1 cellular context compared by ENCODE assay signal in the genomic region with DNA sequence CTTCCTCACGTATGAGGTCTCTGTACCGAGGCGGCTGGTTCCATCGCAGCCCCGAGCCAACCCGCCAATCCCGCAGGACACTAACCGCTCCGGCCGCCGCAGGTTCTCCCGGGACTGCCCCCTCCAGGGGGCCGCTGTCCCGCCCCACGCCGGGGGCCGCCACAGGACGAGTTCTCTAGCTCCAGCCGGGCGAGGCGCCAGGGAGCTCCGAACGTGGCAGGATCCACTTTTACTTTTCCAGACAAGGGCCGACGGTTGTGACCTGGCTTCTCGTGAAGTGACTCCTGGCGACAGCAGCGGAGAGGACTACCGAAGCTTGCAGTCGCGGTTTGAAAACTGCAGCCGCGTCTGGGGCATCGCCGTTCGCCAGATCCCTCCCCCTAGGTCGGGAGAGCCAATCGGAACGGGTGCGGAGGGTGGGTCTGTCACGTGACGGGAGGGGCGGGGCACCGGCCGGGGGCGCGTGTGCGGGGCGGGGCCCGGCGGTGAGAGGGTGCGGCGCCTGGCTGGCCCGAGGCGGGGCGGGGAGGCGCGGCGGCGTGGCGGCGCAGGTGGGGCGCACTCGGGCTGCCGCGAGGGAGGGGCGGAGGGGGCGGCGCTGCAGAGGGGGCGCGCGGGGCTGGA.
TF ChIP-seq lines count a peak whose summit lies in the region.

A gene (minus strand): TSS at position 331 of the 624 bp plus-strand sequence. CDS start 8,195 bp downstream, outside the sequence.

TF ChIP-seq in HepG2, 621 proteins besides CTCF, POLR2A, EP300 and RAD21 (continued from another document and continues in another):
- TF ChIP-seq FOXK2 (IDR thresholded peaks at IDR 0.05) (no peak), ZFAT (CRISPR knock-in tag; conservative IDR thresholded peaks at IDR 0.05) (no peak), ZC3H13 (CRISPR knock-in tag; IDR thresholded peaks at IDR 0.05) (no peak; the same call in 1 of the 2 replicates), NFYC (CRISPR knock-in tag; IDR thresholded peaks at IDR 0.05) (peak; percentile 75), ZNF605 (CRISPR knock-in tag; IDR thresholded peaks at IDR 0.05) (peak; percentile 18; the same call in 1 of the 2 replicates), ZNF251 (CRISPR knock-in tag; IDR thresholded peaks at IDR 0.05) (no peak), ZNF382 (CRISPR knock-in tag; IDR thresholded peaks at IDR 0.05; ENCODE audit: borderline replicate concordance) (no peak), SMARCE1 (IDR thresholded peaks at IDR 0.05; ENCODE audit: borderline replicate concordance) (no peak), MATR3 (CRISPR knock-in tag; IDR thresholded peaks at IDR 0.05) (no peak), ZNF333 (CRISPR knock-in tag; IDR thresholded peaks at IDR 0.05; ENCODE audit: borderline replicate concordance) (no peak), ZNF260 (CRISPR knock-in tag; IDR thresholded peaks at IDR 0.05; ENCODE audit: borderline replicate concordance, low read depth) (no peak), CHD4 (IDR thresholded peaks at IDR 0.05; ENCODE audit: borderline replicate concordance, low read length) (no peak), MED1 (CRISPR knock-in tag; IDR thresholded peaks at IDR 0.05) (peak; percentile 15; the same call in 1 of the 2 replicates), ZNF782 (CRISPR knock-in tag; IDR thresholded peaks at IDR 0.05; ENCODE audit: borderline replicate concordance) (no peak), ZBTB38 (CRISPR knock-in tag; IDR thresholded peaks at IDR 0.05) (no peak), ZNF569 (CRISPR knock-in tag; IDR thresholded peaks at IDR 0.05; ENCODE audit: borderline replicate concordance) (0 out of 2 replicates have a peak, but pooled peaks have one; percentile 68), HMG20B (CRISPR knock-in tag; conservative IDR thresholded peaks at IDR 0.05) (no peak), BORCS8-MEF2B (CRISPR knock-in tag; IDR thresholded peaks at IDR 0.05) (no peak), HNF4A (CRISPR knock-in tag; IDR thresholded peaks at IDR 0.05) (no peak), ZNF670 (CRISPR knock-in tag; IDR thresholded peaks at IDR 0.05; ENCODE audit: borderline replicate concordance) (no peak), HIVEP1 (CRISPR knock-in tag; IDR thresholded peaks at IDR 0.05) (no peak), RFX3 (CRISPR knock-in tag; IDR thresholded peaks at IDR 0.05) (no peak), ZNF468 (CRISPR knock-in tag; IDR thresholded peaks at IDR 0.05) (no peak), GTF3A (CRISPR knock-in tag; conservative IDR thresholded peaks at IDR 0.05) (no peak), FOXP1 (IDR thresholded peaks at IDR 0.05) (no peak), FOXP1 (CRISPR knock-in tag; IDR thresholded peaks at IDR 0.05) (no peak), THYN1 (CRISPR knock-in tag; IDR thresholded peaks at IDR 0.05; ENCODE audit: borderline replicate concordance, low read depth) (no peak), PLRG1 (conservative IDR thresholded peaks at IDR 0.05) (no peak), SNAI1 (CRISPR knock-in tag; IDR thresholded peaks at IDR 0.05; ENCODE audit: borderline replicate concordance) (no peak), MYC (CRISPR knock-in tag; IDR thresholded peaks at IDR 0.05; ENCODE audit: borderline replicate concordance) (peak; percentile 9; the same call in 1 of the 2 replicates)
- TF ChIP-seq, protein P1, sequence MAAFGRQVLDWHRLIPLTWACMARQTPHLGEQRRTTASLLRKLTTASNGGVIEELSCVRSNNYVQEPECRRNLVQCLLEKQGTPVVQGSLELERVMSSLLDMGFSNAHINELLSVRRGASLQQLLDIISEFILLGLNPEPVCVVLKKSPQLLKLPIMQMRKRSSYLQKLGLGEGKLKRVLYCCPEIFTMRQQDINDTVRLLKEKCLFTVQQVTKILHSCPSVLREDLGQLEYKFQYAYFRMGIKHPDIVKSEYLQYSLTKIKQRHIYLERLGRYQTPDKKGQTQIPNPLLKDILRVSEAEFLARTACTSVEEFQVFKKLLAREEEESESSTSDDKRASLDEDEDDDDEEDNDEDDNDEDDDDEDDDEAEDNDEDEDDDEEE (CRISPR knock-in tag; IDR thresholded peaks at IDR 0.05) = peak; percentile 35; the same call in 1 of the 2 replicates
- TF ChIP-seq, protein P2, sequence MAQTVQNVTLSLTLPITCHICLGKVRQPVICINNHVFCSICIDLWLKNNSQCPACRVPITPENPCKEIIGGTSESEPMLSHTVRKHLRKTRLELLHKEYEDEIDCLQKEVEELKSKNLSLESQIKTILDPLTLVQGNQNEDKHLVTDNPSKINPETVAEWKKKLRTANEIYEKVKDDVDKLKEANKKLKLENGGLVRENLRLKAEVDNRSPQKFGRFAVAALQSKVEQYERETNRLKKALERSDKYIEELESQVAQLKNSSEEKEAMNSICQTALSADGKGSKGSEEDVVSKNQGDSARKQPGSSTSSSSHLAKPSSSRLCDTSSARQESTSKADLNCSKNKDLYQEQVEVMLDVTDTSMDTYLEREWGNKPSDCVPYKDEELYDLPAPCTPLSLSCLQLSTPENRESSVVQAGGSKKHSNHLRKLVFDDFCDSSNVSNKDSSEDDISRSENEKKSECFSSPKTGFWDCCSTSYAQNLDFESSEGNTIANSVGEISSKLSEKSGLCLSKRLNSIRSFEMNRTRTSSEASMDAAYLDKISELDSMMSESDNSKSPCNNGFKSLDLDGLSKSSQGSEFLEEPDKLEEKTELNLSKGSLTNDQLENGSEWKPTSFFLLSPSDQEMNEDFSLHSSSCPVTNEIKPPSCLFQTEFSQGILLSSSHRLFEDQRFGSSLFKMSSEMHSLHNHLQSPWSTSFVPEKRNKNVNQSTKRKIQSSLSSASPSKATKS (CRISPR knock-in tag; IDR thresholded peaks at IDR 0.05) = no peak
- TF ChIP-seq, protein P3, sequence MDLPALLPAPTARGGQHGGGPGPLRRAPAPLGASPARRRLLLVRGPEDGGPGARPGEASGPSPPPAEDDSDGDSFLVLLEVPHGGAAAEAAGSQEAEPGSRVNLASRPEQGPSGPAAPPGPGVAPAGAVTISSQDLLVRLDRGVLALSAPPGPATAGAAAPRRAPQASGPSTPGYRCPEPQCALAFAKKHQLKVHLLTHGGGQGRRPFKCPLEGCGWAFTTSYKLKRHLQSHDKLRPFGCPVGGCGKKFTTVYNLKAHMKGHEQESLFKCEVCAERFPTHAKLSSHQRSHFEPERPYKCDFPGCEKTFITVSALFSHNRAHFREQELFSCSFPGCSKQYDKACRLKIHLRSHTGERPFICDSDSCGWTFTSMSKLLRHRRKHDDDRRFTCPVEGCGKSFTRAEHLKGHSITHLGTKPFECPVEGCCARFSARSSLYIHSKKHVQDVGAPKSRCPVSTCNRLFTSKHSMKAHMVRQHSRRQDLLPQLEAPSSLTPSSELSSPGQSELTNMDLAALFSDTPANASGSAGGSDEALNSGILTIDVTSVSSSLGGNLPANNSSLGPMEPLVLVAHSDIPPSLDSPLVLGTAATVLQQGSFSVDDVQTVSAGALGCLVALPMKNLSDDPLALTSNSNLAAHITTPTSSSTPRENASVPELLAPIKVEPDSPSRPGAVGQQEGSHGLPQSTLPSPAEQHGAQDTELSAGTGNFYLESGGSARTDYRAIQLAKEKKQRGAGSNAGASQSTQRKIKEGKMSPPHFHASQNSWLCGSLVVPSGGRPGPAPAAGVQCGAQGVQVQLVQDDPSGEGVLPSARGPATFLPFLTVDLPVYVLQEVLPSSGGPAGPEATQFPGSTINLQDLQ (CRISPR knock-in tag; IDR thresholded peaks at IDR 0.05) = no peak
- TF ChIP-seq, protein P4, sequence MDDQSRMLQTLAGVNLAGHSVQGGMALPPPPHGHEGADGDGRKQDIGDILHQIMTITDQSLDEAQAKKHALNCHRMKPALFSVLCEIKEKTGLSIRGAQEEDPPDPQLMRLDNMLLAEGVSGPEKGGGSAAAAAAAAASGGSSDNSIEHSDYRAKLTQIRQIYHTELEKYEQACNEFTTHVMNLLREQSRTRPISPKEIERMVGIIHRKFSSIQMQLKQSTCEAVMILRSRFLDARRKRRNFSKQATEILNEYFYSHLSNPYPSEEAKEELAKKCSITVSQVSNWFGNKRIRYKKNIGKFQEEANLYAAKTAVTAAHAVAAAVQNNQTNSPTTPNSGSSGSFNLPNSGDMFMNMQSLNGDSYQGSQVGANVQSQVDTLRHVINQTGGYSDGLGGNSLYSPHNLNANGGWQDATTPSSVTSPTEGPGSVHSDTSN (CRISPR knock-in tag; IDR thresholded peaks at IDR 0.05; ENCODE audit: borderline replicate concordance) = 0 out of 2 replicates have a peak, but pooled peaks have one; percentile 65
- TF ChIP-seq, protein P5, sequence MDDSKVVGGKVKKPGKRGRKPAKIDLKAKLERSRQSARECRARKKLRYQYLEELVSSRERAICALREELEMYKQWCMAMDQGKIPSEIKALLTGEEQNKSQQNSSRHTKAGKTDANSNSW (CRISPR knock-in tag; IDR thresholded peaks at IDR 0.05; ENCODE audit: borderline replicate concordance) = no peak
- TF ChIP-seq, protein P6, sequence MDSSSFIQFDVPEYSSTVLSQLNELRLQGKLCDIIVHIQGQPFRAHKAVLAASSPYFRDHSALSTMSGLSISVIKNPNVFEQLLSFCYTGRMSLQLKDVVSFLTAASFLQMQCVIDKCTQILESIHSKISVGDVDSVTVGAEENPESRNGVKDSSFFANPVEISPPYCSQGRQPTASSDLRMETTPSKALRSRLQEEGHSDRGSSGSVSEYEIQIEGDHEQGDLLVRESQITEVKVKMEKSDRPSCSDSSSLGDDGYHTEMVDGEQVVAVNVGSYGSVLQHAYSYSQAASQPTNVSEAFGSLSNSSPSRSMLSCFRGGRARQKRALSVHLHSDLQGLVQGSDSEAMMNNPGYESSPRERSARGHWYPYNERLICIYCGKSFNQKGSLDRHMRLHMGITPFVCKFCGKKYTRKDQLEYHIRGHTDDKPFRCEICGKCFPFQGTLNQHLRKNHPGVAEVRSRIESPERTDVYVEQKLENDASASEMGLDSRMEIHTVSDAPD (CRISPR knock-in tag; IDR thresholded peaks at IDR 0.05) = no peak
- TF ChIP-seq, protein P7, sequence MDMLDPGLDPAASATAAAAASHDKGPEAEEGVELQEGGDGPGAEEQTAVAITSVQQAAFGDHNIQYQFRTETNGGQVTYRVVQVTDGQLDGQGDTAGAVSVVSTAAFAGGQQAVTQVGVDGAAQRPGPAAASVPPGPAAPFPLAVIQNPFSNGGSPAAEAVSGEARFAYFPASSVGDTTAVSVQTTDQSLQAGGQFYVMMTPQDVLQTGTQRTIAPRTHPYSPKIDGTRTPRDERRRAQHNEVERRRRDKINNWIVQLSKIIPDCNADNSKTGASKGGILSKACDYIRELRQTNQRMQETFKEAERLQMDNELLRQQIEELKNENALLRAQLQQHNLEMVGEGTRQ (IDR thresholded peaks at IDR 0.05; ENCODE audit: low read depth, low read length) = peak; percentile 92
- TF ChIP-seq, protein P7 (CRISPR knock-in tag; IDR thresholded peaks at IDR 0.05; ENCODE audit: borderline replicate concordance) = peak; percentile 81; the same call in 1 of the 2 replicates
- TF ChIP-seq, protein P8, sequence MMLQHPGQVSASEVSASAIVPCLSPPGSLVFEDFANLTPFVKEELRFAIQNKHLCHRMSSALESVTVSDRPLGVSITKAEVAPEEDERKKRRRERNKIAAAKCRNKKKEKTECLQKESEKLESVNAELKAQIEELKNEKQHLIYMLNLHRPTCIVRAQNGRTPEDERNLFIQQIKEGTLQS (CRISPR knock-in tag; IDR thresholded peaks at IDR 0.05) = no peak; the same call in 1 of the 2 replicates
- TF ChIP-seq, protein P9, sequence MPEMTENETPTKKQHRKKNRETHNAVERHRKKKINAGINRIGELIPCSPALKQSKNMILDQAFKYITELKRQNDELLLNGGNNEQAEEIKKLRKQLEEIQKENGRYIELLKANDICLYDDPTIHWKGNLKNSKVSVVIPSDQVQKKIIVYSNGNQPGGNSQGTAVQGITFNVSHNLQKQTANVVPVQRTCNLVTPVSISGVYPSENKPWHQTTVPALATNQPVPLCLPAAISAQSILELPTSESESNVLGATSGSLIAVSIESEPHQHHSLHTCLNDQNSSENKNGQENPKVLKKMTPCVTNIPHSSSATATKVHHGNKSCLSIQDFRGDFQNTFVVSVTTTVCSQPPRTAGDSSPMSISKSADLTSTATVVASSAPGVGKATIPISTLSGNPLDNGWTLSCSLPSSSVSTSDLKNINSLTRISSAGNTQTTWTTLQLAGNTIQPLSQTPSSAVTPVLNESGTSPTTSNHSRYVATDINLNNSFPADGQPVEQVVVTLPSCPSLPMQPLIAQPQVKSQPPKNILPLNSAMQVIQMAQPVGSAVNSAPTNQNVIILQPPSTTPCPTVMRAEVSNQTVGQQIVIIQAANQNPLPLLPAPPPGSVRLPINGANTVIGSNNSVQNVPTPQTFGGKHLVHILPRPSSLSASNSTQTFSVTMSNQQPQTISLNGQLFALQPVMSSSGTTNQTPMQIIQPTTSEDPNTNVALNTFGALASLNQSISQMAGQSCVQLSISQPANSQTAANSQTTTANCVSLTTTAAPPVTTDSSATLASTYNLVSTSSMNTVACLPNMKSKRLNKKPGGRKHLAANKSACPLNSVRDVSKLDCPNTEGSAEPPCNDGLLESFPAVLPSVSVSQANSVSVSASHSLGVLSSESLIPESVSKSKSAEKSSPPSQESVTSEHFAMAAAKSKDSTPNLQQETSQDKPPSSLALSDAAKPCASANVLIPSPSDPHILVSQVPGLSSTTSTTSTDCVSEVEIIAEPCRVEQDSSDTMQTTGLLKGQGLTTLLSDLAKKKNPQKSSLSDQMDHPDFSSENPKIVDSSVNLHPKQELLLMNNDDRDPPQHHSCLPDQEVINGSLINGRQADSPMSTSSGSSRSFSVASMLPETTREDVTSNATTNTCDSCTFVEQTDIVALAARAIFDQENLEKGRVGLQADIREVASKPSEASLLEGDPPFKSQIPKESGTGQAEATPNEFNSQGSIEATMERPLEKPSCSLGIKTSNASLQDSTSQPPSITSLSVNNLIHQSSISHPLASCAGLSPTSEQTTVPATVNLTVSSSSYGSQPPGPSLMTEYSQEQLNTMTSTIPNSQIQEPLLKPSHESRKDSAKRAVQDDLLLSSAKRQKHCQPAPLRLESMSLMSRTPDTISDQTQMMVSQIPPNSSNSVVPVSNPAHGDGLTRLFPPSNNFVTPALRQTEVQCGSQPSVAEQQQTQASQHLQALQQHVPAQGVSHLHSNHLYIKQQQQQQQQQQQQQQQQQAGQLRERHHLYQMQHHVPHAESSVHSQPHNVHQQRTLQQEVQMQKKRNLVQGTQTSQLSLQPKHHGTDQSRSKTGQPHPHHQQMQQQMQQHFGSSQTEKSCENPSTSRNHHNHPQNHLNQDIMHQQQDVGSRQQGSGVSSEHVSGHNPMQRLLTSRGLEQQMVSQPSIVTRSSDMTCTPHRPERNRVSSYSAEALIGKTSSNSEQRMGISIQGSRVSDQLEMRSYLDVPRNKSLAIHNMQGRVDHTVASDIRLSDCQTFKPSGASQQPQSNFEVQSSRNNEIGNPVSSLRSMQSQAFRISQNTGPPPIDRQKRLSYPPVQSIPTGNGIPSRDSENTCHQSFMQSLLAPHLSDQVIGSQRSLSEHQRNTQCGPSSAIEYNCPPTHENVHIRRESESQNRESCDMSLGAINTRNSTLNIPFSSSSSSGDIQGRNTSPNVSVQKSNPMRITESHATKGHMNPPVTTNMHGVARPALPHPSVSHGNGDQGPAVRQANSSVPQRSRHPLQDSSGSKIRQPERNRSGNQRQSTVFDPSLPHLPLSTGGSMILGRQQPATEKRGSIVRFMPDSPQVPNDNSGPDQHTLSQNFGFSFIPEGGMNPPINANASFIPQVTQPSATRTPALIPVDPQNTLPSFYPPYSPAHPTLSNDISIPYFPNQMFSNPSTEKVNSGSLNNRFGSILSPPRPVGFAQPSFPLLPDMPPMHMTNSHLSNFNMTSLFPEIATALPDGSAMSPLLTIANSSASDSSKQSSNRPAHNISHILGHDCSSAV (CRISPR knock-in tag; IDR thresholded peaks at IDR 0.05; ENCODE audit: borderline replicate concordance) = no peak
